Comparison of ENCODE assay signal across 21 cellular contexts in genomic region chr9:113656771-113657670, GRCh38.
A peak's percentile ranks its signal among the peaks of the same experiment; 100 is the strongest.
DNase-seq lines count a peak whose midpoint lies in the region; ATAC-seq, FAIRE-seq and TF ChIP-seq lines count a peak whose summit lies in the region.
"Had no signal": no experiment of that assay in that cellular context is flagged by ENCODE, and none has a peak within 500 bp of the region (broad histone marks: within the 10 kb centered on the region; RNA-seq: fewer than 3 reads in every experiment).

No MANE protein-coding gene starts in this region.

- no peak overlapping the region for H3K4me3 ChIP-seq in K562
- H3K4me3 ChIP-seq in upper lobe of right lung: no peak overlapping the region
- no peak overlapping the region for H3K4me3 ChIP-seq in coronary artery
- H3K4me3 ChIP-seq: A549, breast epithelium, esophagus squamous epithelium, hepatocyte, suprapubic skin had no signal

- no peak overlapping the region for H3K4me2 ChIP-seq in K562 (ENCODE audit: insufficient read depth, low read length)
- H3K4me2 ChIP-seq: A549, hepatocyte had no signal

- BruUV-seq in K562 (replicated peaks; lab: Mats Ljungman, UMichigan): no TSS peak

- H3K27me3 Mint-ChIP-seq in natural killer cell treated with Interleukin-12 subunit alpha and Interleukin-12 subunit beta and Interleukin-15 and Interleukin-18, amount 100 ng/mL, for 72 hours: peaks cover 20 to 22% of the 10 kb centered on the region in 2 donors

- intact Hi-C loops in K562 (cut with micrococcal nuclease): loop anchor here (5.0 to 10.0 kb wide), 4 partner anchors 300 to 730 kb away; partner anchors contain the start of gene RNF183
- intact Hi-C loops in upper lobe of right lung (cut with DNase I): loop anchor here (2.0 to 5.0 kb wide), 2 partner anchors 66 to 210 kb away; no protein-coding TSS in a partner anchor

- no peak overlapping the region for H3K9ac ChIP-seq in K562 (ENCODE audit: insufficient read depth in 1 of 2, low read depth in 2 of 2, low read length in 2 of 2)

- FAIRE-seq in K562 (lab: Jason Lieb, UNC): no peak
- FAIRE-seq: A549, colon, frontal cortex had no signal

- H4K20me1 ChIP-seq in K562 (replicated peaks; ENCODE audit: control insufficient read depth, insufficient read depth, low read length): no peaks in the 10 kb centered on the region; the same call in 1 of the 2 replicates

- H3K9me1 ChIP-seq in K562 (ENCODE audit: control insufficient read depth, insufficient read depth, low read length): no peaks in the 10 kb centered on the region

- H3K9me3 ChIP-seq in K562 (replicated peaks; ENCODE audit: control insufficient read depth, insufficient read depth, low read depth, low read length) (no peaks in the 10 kb centered on the region), upper lobe of right lung (no peaks in the 10 kb centered on the region)
- H3K9me3 ChIP-seq: A549, breast epithelium, esophagus squamous epithelium, suprapubic skin had no signal

- no peak for TF ChIP-seq EP300 in K562 (IDR thresholded peaks at IDR 0.05; ENCODE audit: low read length)

- H3K27ac ChIP-seq in K562 (ENCODE audit: extremely low read depth, low read depth, low read length): no peak overlapping the region
- no peak overlapping the region for H3K27ac ChIP-seq in upper lobe of right lung
- no peak overlapping the region for H3K27ac ChIP-seq in coronary artery
- H3K27ac ChIP-seq: A549, breast epithelium, esophagus squamous epithelium, hepatocyte, suprapubic skin had no signal

- CTCF ChIA-PET in K562 (lab: Yijun Ruan, JAX; ENCODE audit: low intra/inter-chr PET ratio): interaction anchor here (0.5 to 5.7 kb wide), 6 partner anchors 65 to 545 kb away, joined by 3 to 91 read pairs (median 8); no protein-coding TSS in a partner anchor

- ATAC-seq in K562 (no peak; the same call in 2 of the 3 replicates), upper lobe of right lung (no peak), HG03025 (IDR thresholded peaks at IDR 0.05; ENCODE audit: low FRiP score, unreplicated experiment) (no peak), HG02610 (IDR thresholded peaks at IDR 0.05; ENCODE audit: unreplicated experiment) (no peak)
- peak; percentile 37 to 59 for ATAC-seq in natural killer cell treated with Interleukin-12 subunit alpha and Interleukin-12 subunit beta and Interleukin-15 and Interleukin-18, amount 100 ng/mL, for 72 hours

- H2AFZ ChIP-seq in K562 (ENCODE audit: low read depth, low read length): 0 out of 2 replicates have a peak overlapping the region, but pooled peaks have one; percentile 57
- H2AFZ ChIP-seq: hepatocyte had no signal

- TF ChIP-seq RAD21 in K562 (CRISPR knock-in tag; conservative IDR thresholded peaks at IDR 0.05 in 1 of 2, IDR thresholded peaks at IDR 0.05 in 1 of 2): no peak

- no peaks in the 10 kb centered on the region for H3K79me2 ChIP-seq in K562 (ENCODE audit: control insufficient read depth, insufficient read depth, low read length)
- H3K79me2 ChIP-seq: hepatocyte had no signal

- TF ChIP-seq POLR2A in K562 (conservative IDR thresholded peaks at IDR 0.05): no peak

- peaks cover 10 to 19% of the 10 kb centered on the region in 2 donors for H3K4me1 Mint-ChIP-seq in natural killer cell treated with Interleukin-12 subunit alpha and Interleukin-12 subunit beta and Interleukin-15 and Interleukin-18, amount 100 ng/mL, for 72 hours (ENCODE audit: low read depth in 2 of 2)

- in situ Hi-C loops in K562 (cut with MboI): loop anchor here (5.0 to 10.0 kb wide), 5 partner anchors 55 to 542 kb away; partner anchors contain the start of gene RNF183

- TF ChIP-seq CTCF in K562 (IDR thresholded peaks at IDR 0.05 in 2 of 3, conservative IDR thresholded peaks at IDR 0.05 in 1 of 3; ENCODE audit: insufficient read depth in 2 of 3, low read depth in 1 of 3, low read length in 3 of 3) (no peak), upper lobe of right lung (IDR thresholded peaks at IDR 0.05) (no peak), coronary artery (IDR thresholded peaks at IDR 0.05) (no peak)

- peaks cover 12 to 25% of the 10 kb centered on the region in 2 experiments; a peak in 4 of 5 replicates for H3K27me3 ChIP-seq in K562 (ENCODE audit: control insufficient read depth in 2 of 2, insufficient read depth in 2 of 2, low read length in 2 of 2)
- H3K27me3 ChIP-seq in upper lobe of right lung: peaks cover 5% of the 10 kb centered on the region
- H3K27me3 ChIP-seq: breast epithelium had no signal

- WGBS in K562 (ENCODE audit: insufficient coverage, low coverage, missing lambda C conversion rate): 18% methylated on average over 19 of the region's 21 CpGs

- DNase-seq in activated effector memory CD4-positive, alpha-beta T cell treated with anti-CD3 and anti-CD28 coated beads, Interleukin-2, amount 50 U/mL, for 16 hours: peak; percentile 59
- no peak for DNase-seq in activated effector memory CD4-positive, alpha-beta T cell treated with Interleukin-2 at 50 U/mL for 16 hours
- no peak for DNase-seq in K562 (ENCODE audit: extremely low read depth in 1 of 4, low spot score in 3 of 4)
- DNase-seq in natural killer cell treated with Interleukin-12 subunit alpha and Interleukin-12 subunit beta and Interleukin-15 and Interleukin-18, amount 100 ng/mL, for 72 hours (ENCODE audit: low spot score): peak; percentile 59
- peak; percentile 51 for DNase-seq in upper lobe of right lung
- DNase-seq in coronary artery (ENCODE audit: low spot score): no peak
- DNase-seq: esophagus squamous epithelium had no signal

- H3K4me1 ChIP-seq in K562 (replicated peaks in 1 of 2; ENCODE audit: control insufficient read depth in 2 of 2, insufficient read depth in 2 of 2, low read length in 2 of 2) (peaks cover 0 to 6% of the 10 kb centered on the region in 2 experiments; a peak in 2 of 5 replicates), upper lobe of right lung (peaks cover 23% of the 10 kb centered on the region)

- H3K36me3 Mint-ChIP-seq in natural killer cell treated with Interleukin-12 subunit alpha and Interleukin-12 subunit beta and Interleukin-15 and Interleukin-18, amount 100 ng/mL, for 72 hours: no peaks in the 10 kb centered on the region
- H3K36me3 Mint-ChIP-seq: activated naive CD4-positive, alpha-beta T cell treated with anti-CD3 and anti-CD28 coated beads, Interleukin-2, amount 10 ng/mL, durations not matched to agents 7 days and 5 days; IgD-negative memory B cell; stimulated activated naive B cell treated with anti-CD40 and anti-IgM and Interleukin-4, amounts not matched to agents 10 μg/mL and 1 μg/mL and 100 μg/mL, for 72 hours; T-cell had no signal

- H3K4me3 Mint-ChIP-seq in natural killer cell treated with Interleukin-12 subunit alpha and Interleukin-12 subunit beta and Interleukin-15 and Interleukin-18, amount 100 ng/mL, for 72 hours: peak overlapping the region; percentile 21
- H3K4me3 Mint-ChIP-seq: activated naive CD4-positive, alpha-beta T cell treated with anti-CD3 and anti-CD28 coated beads, Interleukin-2, amount 10 ng/mL, durations not matched to agents 7 days and 5 days; activated T-cell treated with anti-CD3 and anti-CD28 coated beads, Interleukin-2, amount 50 U/mL, for 72 hours; effector memory CD8-positive, alpha-beta T cell; IgD-negative memory B cell; stimulated activated naive B cell treated with anti-CD40 and anti-IgM and Interleukin-4, amounts not matched to agents 10 μg/mL and 1 μg/mL and 100 μg/mL, for 72 hours; T-cell had no signal

- H3K36me3 ChIP-seq in K562 (ENCODE audit: control insufficient read depth, insufficient read depth, low read length) (no peaks in the 10 kb centered on the region), upper lobe of right lung (no peaks in the 10 kb centered on the region)
- H3K36me3 ChIP-seq: breast epithelium, esophagus squamous epithelium, suprapubic skin had no signal

- H3K9me3 Mint-ChIP-seq in natural killer cell treated with Interleukin-12 subunit alpha and Interleukin-12 subunit beta and Interleukin-15 and Interleukin-18, amount 100 ng/mL, for 72 hours: no peaks in the 10 kb centered on the region
- H3K9me3 Mint-ChIP-seq: activated naive CD4-positive, alpha-beta T cell treated with anti-CD3 and anti-CD28 coated beads, Interleukin-2, amount 10 ng/mL, durations not matched to agents 7 days and 5 days; activated T-cell treated with anti-CD3 and anti-CD28 coated beads, Interleukin-2, amount 50 U/mL, for 72 hours; effector memory CD8-positive, alpha-beta T cell; IgD-negative memory B cell; stimulated activated naive B cell treated with anti-CD40 and anti-IgM and Interleukin-4, amounts not matched to agents 10 μg/mL and 1 μg/mL and 100 μg/mL, for 72 hours; T-cell had no signal

- peak overlapping the region in 1 of 2 donors; percentile 43 for H3K27ac Mint-ChIP-seq in natural killer cell treated with Interleukin-12 subunit alpha and Interleukin-12 subunit beta and Interleukin-15 and Interleukin-18, amount 100 ng/mL, for 72 hours
- H3K27ac Mint-ChIP-seq: activated T-cell treated with anti-CD3 and anti-CD28 coated beads, Interleukin-2, amount 50 U/mL, for 72 hours; effector memory CD8-positive, alpha-beta T cell; stimulated activated naive B cell treated with anti-CD40 and anti-IgM and Interleukin-4, amounts not matched to agents 10 μg/mL and 1 μg/mL and 100 μg/mL, for 72 hours had no signal

- POLR2A ChIA-PET in K562 (lab: Yijun Ruan, JAX): interaction anchor here (0.6 to 1.3 kb wide), 3 partner anchors 65 to 420 kb away, joined by 3 to 4 read pairs (median 3); partner anchors contain the start of genes CDC26 and PRPF4

TF ChIP-seq in K562, 482 proteins besides CTCF, POLR2A, EP300 and RAD21:
- TF ChIP-seq ZNF41 (CRISPR knock-in tag; conservative IDR thresholded peaks at IDR 0.05) (no peak), SIX5 (IDR thresholded peaks at IDR 0.05; ENCODE audit: borderline replicate concordance in 1 of 2, insufficient read depth in 1 of 2, low read depth in 1 of 2, low read length in 2 of 2) (no peak), MEIS2 (IDR thresholded peaks at IDR 0.05; ENCODE audit: partially characterized antibody) (peak; percentile 29), ZNF277 (CRISPR knock-in tag; IDR thresholded peaks at IDR 0.05; ENCODE audit: borderline replicate concordance) (no peak), GABPA (tag; conservative IDR thresholded peaks at IDR 0.05; ENCODE audit: low read depth) (0 out of 2 replicates have a peak, but pooled peaks have one; percentile 18)

Comparison
In these comparisons a context has a peak if more than half of its experiments do, and no peak if none do; other contexts are left out.
1. DNase-seq: peak in activated effector memory CD4-positive, alpha-beta T cell treated with anti-CD3 and anti-CD28 coated beads, Interleukin-2, amount 50 U/mL, for 16 hours (single experiment), natural killer cell treated with Interleukin-12 subunit alpha and Interleukin-12 subunit beta and Interleukin-15 and Interleukin-18, amount 100 ng/mL, for 72 hours (single experiment) and upper lobe of right lung (single experiment); none in activated effector memory CD4-positive, alpha-beta T cell treated with Interleukin-2 at 50 U/mL for 16 hours (single experiment), K562 (0 of 4) and coronary artery (single experiment).
2. ATAC-seq: peak in natural killer cell treated with Interleukin-12 subunit alpha and Interleukin-12 subunit beta and Interleukin-15 and Interleukin-18, amount 100 ng/mL, for 72 hours (2 of 2); none in K562 (single experiment), upper lobe of right lung (single experiment), HG03025 (single experiment) and HG02610 (single experiment).